Comparison of ENCODE assay signal across 11 cellular contexts in the genomic region with DNA sequence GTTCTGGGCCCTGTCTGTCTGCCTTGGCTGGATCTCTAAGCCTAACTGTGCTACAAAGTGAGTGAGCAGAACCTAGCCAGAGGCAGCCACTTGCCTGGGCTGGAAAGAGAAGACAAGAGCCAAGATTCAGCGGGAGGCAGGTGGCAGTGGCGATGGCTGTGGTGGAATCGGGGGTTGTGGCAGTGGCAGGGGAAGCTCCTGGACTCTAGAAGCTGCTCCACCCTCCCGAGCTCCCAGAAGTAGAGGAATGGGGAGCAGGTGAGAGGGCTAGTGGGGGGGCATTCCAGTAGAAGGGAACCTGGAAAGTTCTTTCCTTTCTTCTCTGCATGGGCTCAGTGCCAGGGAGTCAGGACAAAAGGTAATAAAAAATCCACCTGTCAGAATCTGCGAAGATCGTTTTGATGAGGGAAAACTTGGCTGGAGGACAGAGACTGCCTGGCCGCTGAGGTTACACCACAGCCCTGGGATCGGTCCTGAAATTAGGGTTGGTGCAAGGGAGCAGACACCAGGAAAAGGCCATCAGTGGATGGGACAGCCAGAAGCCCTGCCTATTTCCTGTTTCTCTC. TPM values are rescaled to one million over a fixed set of nuclear protein-coding genes. Genes with fewer than 3 reads are reported as not detected.
A peak's percentile ranks its signal among the peaks of the same experiment; 100 is the strongest.
DNase-seq lines count a peak whose midpoint lies in the region; ATAC-seq, FAIRE-seq and TF ChIP-seq lines count a peak whose summit lies in the region.
"Had no signal": no experiment of that assay in that cellular context is flagged by ENCODE, and none has a peak within 500 bp of the region (broad histone marks: within the 10 kb centered on the region; RNA-seq: fewer than 3 reads in every experiment).

No MANE protein-coding gene starts in this region.

- peaks cover 33% of the 10 kb centered on the region for H3K79me2 ChIP-seq in astrocyte (ENCODE audit: insufficient read depth, low read length)

- peaks cover 2% of the 10 kb centered on the region for H3K4me1 Mint-ChIP-seq in astrocyte (ENCODE audit: low read depth, unreplicated experiment)
- peaks cover 16% of the 10 kb centered on the region for H3K4me1 Mint-ChIP-seq in nephron

- peak overlapping the region; percentile 77; the same call in 1 of the 2 replicates for H3K4me3 ChIP-seq in AG10803 (ENCODE audit: low read length)
- H3K4me3 ChIP-seq in astrocyte (ENCODE audit: insufficient read depth, low read depth, low read length) = no peak overlapping the region

- no peak overlapping the region for H3K9ac ChIP-seq in astrocyte (ENCODE audit: low read length)

- no peak for DNase-seq in AG10803 (ENCODE audit: low read depth)
- peak; percentile 51 for DNase-seq in DMS79 (lab: John Stamatoyannopoulos, UW)
- no peak for DNase-seq in astrocyte (ENCODE audit: low read depth)
- DNase-seq in NCI-H524 (lab: John Stamatoyannopoulos, UW) = no peak
- DNase-seq in HCEC 1CT = no peak
- DNase-seq in ecto neural progenitor cell (ENCODE audit: low spot score) = no peak
- DNase-seq: aorta, NCI-H524 treated with DMSO at 0.1 percent for 48 hours had no signal

- H3K27ac Mint-ChIP-seq in astrocyte (ENCODE audit: unreplicated experiment) (no peak overlapping the region), nephron (peak overlapping the region; percentile 27 to 78 (median 53))

- H3K9me3 ChIP-seq in astrocyte (ENCODE audit: insufficient read depth, low read depth, low read length) = no peaks in the 10 kb centered on the region

- no peaks in the 10 kb centered on the region for H3K27me3 ChIP-seq in astrocyte (ENCODE audit: insufficient read depth, low read length)

- peaks cover 3% of the 10 kb centered on the region for H3K36me3 ChIP-seq in astrocyte (ENCODE audit: insufficient read depth, low read length)

- H4K20me1 ChIP-seq in astrocyte (ENCODE audit: insufficient read depth, low read length) = peaks cover 25% of the 10 kb centered on the region

- peaks cover 3% of the 10 kb centered on the region for H3K27me3 Mint-ChIP-seq in astrocyte (ENCODE audit: low read depth, unreplicated experiment)
- no peaks in the 10 kb centered on the region for H3K27me3 Mint-ChIP-seq in nephron (ENCODE audit: low read depth)

- ATAC-seq in GM21381 (IDR thresholded peaks at IDR 0.05; ENCODE audit: unreplicated experiment) = no peak

- H3K36me3 Mint-ChIP-seq in astrocyte (ENCODE audit: low read depth, unreplicated experiment) = peaks cover 7% of the 10 kb centered on the region
- H3K36me3 Mint-ChIP-seq in nephron (ENCODE audit: low read depth) = no peaks in the 10 kb centered on the region

- FAIRE-seq in astrocyte (lab: Jason Lieb, UNC) = no peak
- FAIRE-seq: frontal cortex had no signal

- H3K27ac ChIP-seq in astrocyte (ENCODE audit: low read depth, low read length) = no peak overlapping the region

- TF ChIP-seq CTCF in AG10803 (conservative IDR thresholded peaks at IDR 0.05; ENCODE audit: low read length) = no peak
- no peak for TF ChIP-seq CTCF in astrocyte (IDR thresholded peaks at IDR 0.05; ENCODE audit: insufficient read depth, low read depth, low read length)
- no peak for TF ChIP-seq CTCF in nephron (IDR thresholded peaks at IDR 0.05; ENCODE audit: unreplicated experiment in 3 of 3)

- H2AFZ ChIP-seq in astrocyte (ENCODE audit: low read depth, low read length) = no peak overlapping the region

- H3K4me2 ChIP-seq in astrocyte (ENCODE audit: low read length) = peak overlapping the region; percentile 100

- peaks cover 15% of the 10 kb centered on the region for H3K4me1 ChIP-seq in astrocyte (ENCODE audit: insufficient read depth, low read length)

- H3K4me3 Mint-ChIP-seq in astrocyte (ENCODE audit: unreplicated experiment) = peak overlapping the region; percentile 83
- peak overlapping the region; percentile 96 to 98 (median 98) for H3K4me3 Mint-ChIP-seq in nephron

- H3K9me3 Mint-ChIP-seq in astrocyte (ENCODE audit: unreplicated experiment) (no peaks in the 10 kb centered on the region), nephron (no peaks in the 10 kb centered on the region)

RNA-seq across cellular contexts. Expression of a gene that starts 1.7 kb away (rescaled TPM):
- 21.2 and 25.3 TPM in 2 replicates for total RNA-seq in astrocyte

RNA-seq across cellular contexts. Expression of a gene that starts 2.3 kb away (rescaled TPM):
- 122 and 134 TPM in 2 replicates for total RNA-seq in astrocyte

RNA-seq across cellular contexts. Expression of a gene that starts 28.0 kb away (rescaled TPM):
- total RNA-seq in astrocyte = 14.9 and 17.9 TPM in 2 replicates
